In the genomic region with DNA sequence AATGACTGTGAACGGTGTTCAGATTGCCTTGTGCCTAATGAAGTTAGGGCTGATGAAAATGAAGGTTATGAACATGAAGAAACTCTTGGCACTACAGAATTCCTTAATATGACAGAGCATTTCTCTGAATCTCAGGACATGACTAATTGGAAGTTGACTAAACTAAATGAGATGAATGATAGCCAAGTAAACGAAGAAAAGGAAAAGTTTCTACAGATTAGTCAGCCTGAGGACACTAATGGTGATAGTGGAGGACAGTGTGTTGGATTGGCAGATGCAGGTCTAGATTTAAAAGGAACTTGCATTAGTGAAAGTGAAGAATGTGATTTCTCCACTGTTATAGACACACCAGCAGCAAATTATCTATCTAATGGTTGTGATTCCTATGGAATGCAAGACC, we compare ENCODE assay signal across 18 cellular contexts.
DNase-seq lines count a peak whose midpoint lies in the region; ATAC-seq and TF ChIP-seq lines count a peak whose summit lies in the region.
"Had no signal": no experiment of that assay in that cellular context is flagged by ENCODE, and none has a peak within 500 bp of the region (broad histone marks: within the 10 kb centered on the region; RNA-seq: fewer than 3 reads in every experiment).

No MANE protein-coding gene starts in this region.

- POLR2A ChIA-PET in MCF 10A (lab: Yijun Ruan, JAX): no interaction called here

- TF ChIP-seq CTCF in MCF 10A (IDR thresholded peaks at IDR 0.05; ENCODE audit: unreplicated experiment): no peak
- no peak for TF ChIP-seq CTCF in breast epithelium (IDR thresholded peaks at IDR 0.05)
- no peak for TF ChIP-seq CTCF in fibroblast of the aortic adventitia (IDR thresholded peaks at IDR 0.05; ENCODE audit: insufficient read depth, low read length)

- no peaks in the 10 kb centered on the region for H3K4me1 ChIP-seq in breast epithelium

- H3K27ac ChIP-seq in breast epithelium: no peak overlapping the region
- H3K27ac ChIP-seq: 22Rv1 had no signal

- ATAC-seq in SK-N-SH treated with all-trans-retinoic acid at 6 μM for 48 hours: peak; percentile 44
- no peak for ATAC-seq in GM18868 (IDR thresholded peaks at IDR 0.05; ENCODE audit: unreplicated experiment)
- no peak for ATAC-seq in HG02623 (IDR thresholded peaks at IDR 0.05; ENCODE audit: unreplicated experiment)
- ATAC-seq: left ventricle myocardium superior, right cardiac atrium had no signal

- intact Hi-C loops in MCF 10A (cut with micrococcal nuclease) (no loop called here), breast epithelium (cut with DNase I; ENCODE audit: low total_unique reads) (no loop called here), posterior vena cava (cut with DNase I) (loop anchor here in 1 of 2 donors (10.0 kb wide), 1 partner anchor 74 kb away; no protein-coding TSS in a partner anchor)

- H3K36me3 ChIP-seq in breast epithelium: no peaks in the 10 kb centered on the region

- peaks cover 12% of the 10 kb centered on the region for H3K36me3 Mint-ChIP-seq in MCF 10A (ENCODE audit: insufficient read depth, unreplicated experiment)

- H3K4me3 Mint-ChIP-seq in MCF 10A (ENCODE audit: unreplicated experiment): no peak overlapping the region
- H3K4me3 Mint-ChIP-seq: activated naive CD4-positive, alpha-beta T cell treated with anti-CD3 and anti-CD28 coated beads, Interleukin-2, amount 50 U/mL, for 24 hours; nephron had no signal

- H3K4me3 ChIP-seq in breast epithelium (no peak overlapping the region), fibroblast of the aortic adventitia (ENCODE audit: low read depth, low read length) (no peak overlapping the region)

- no peak overlapping the region for H3K27ac Mint-ChIP-seq in MCF 10A (ENCODE audit: low read depth, unreplicated experiment)
- H3K27ac Mint-ChIP-seq: activated naive CD4-positive, alpha-beta T cell treated with anti-CD3 and anti-CD28 coated beads, Interleukin-2, amount 50 U/mL, for 24 hours; nephron had no signal

- CTCF ChIA-PET in MCF 10A (lab: Yijun Ruan, JAX): no interaction called here

- no peaks in the 10 kb centered on the region for H3K27me3 Mint-ChIP-seq in MCF 10A (ENCODE audit: insufficient read depth, unreplicated experiment)
- H3K27me3 Mint-ChIP-seq: activated naive CD4-positive, alpha-beta T cell treated with anti-CD3 and anti-CD28 coated beads, Interleukin-2, amount 50 U/mL, for 24 hours had no signal

- no peaks in the 10 kb centered on the region for H3K27me3 ChIP-seq in breast epithelium

- DNase-seq in MCF 10A (ENCODE audit: unreplicated experiment): peak; percentile 28
- DNase-seq in breast epithelium (ENCODE audit: low spot score in 2 of 2): no peak
- DNase-seq in fibroblast of the aortic adventitia (ENCODE audit: low read depth): peak; percentile 32
- DNase-seq in NCI-H82 (lab: John Stamatoyannopoulos, UW): no peak
- no peak for DNase-seq in posterior vena cava (ENCODE audit: low spot score)
- DNase-seq: activated CD4-positive, alpha-beta T cell treated with anti-CD3 and anti-CD28 coated beads for 1 hour; activated CD8-positive, alpha-beta memory T cell treated with anti-CD3 and anti-CD28 coated beads, Interleukin-2, amount 50 U/mL, for 4 hours; hypothalamus; left ventricle myocardium superior; NCI-H1417 treated with DMSO at 0.1 percent for 48 hours; right cardiac atrium; stimulated activated naive CD4-positive, alpha-beta T cell treated with Interleukin-2 at 50 U/mL for 16 hours had no signal

- BruUV-seq in MCF 10A (replicated peaks; lab: Mats Ljungman, UMichigan): no TSS peak

- H3K9me3 ChIP-seq in breast epithelium: no peaks in the 10 kb centered on the region

- H3K4me1 Mint-ChIP-seq in MCF 10A (ENCODE audit: insufficient read depth, unreplicated experiment): peaks cover 19% of the 10 kb centered on the region
- H3K4me1 Mint-ChIP-seq: nephron had no signal

- no peaks in the 10 kb centered on the region for H3K9me3 Mint-ChIP-seq in MCF 10A (ENCODE audit: unreplicated experiment)
- H3K9me3 Mint-ChIP-seq: activated naive CD4-positive, alpha-beta T cell treated with anti-CD3 and anti-CD28 coated beads, Interleukin-2, amount 50 U/mL, for 24 hours; nephron had no signal

- no peak for TF ChIP-seq POLR2A in breast epithelium (IDR thresholded peaks at IDR 0.05)

TF ChIP-seq in SK-N-SH treated with all-trans-retinoic acid at 6 μM for 48 hours, 23 proteins besides CTCF, POLR2A, EP300 and RAD21:
- TF ChIP-seq ISL1 (CRISPR knock-in tag; IDR thresholded peaks at IDR 0.05): no peak
- TF ChIP-seq CREB5 (CRISPR knock-in tag; IDR thresholded peaks at IDR 0.05; ENCODE audit: low read depth): no peak
- TF ChIP-seq ZFP3 (CRISPR knock-in tag; IDR thresholded peaks at IDR 0.05): no peak
- TF ChIP-seq, protein P1, sequence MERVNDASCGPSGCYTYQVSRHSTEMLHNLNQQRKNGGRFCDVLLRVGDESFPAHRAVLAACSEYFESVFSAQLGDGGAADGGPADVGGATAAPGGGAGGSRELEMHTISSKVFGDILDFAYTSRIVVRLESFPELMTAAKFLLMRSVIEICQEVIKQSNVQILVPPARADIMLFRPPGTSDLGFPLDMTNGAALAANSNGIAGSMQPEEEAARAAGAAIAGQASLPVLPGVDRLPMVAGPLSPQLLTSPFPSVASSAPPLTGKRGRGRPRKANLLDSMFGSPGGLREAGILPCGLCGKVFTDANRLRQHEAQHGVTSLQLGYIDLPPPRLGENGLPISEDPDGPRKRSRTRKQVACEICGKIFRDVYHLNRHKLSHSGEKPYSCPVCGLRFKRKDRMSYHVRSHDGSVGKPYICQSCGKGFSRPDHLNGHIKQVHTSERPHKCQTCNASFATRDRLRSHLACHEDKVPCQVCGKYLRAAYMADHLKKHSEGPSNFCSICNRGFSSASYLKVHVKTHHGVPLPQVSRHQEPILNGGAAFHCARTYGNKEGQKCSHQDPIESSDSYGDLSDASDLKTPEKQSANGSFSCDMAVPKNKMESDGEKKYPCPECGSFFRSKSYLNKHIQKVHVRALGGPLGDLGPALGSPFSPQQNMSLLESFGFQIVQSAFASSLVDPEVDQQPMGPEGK (CRISPR knock-in tag; IDR thresholded peaks at IDR 0.05; ENCODE audit: borderline replicate concordance): no peak
- TF ChIP-seq ZC3H10 (CRISPR knock-in tag; IDR thresholded peaks at IDR 0.05): no peak
- TF ChIP-seq ZFP30 (CRISPR knock-in tag; IDR thresholded peaks at IDR 0.05): no peak
- TF ChIP-seq ZNF8 (CRISPR knock-in tag; IDR thresholded peaks at IDR 0.05): no peak
- no peak for TF ChIP-seq ESRRG (CRISPR knock-in tag; IDR thresholded peaks at IDR 0.05)

Comparison
In these comparisons a context has a peak if more than half of its experiments do, and no peak if none do; other contexts are left out.
1. DNase-seq: peak in MCF 10A (single experiment) and fibroblast of the aortic adventitia (single experiment); none in breast epithelium (0 of 2), NCI-H82 (single experiment) and posterior vena cava (single experiment).